Comparison of ENCODE assay signal across 13 cellular contexts in genomic region chr16:4947722-4948503, GRCh38. TPM values are rescaled to one million over a fixed set of nuclear protein-coding genes. Genes with fewer than 3 reads are reported as not detected.
DNase-seq lines count a peak whose midpoint lies in the region; ATAC-seq and TF ChIP-seq lines count a peak whose summit lies in the region.
"Had no signal": no experiment of that assay in that cellular context is flagged by ENCODE, and none has a peak within 500 bp of the region (broad histone marks: within the 10 kb centered on the region; RNA-seq: fewer than 3 reads in every experiment).

No MANE protein-coding gene starts in this region.

- H3K14ac ChIP-seq in mesenchymal stem cell (ENCODE audit: low read length in 2 of 2), result peak overlapping the region in 1 of 2 experiments; percentile 89

- H2BK12ac ChIP-seq in mesenchymal stem cell (ENCODE audit: low read length in 2 of 2), result peak overlapping the region; percentile 14 to 95

- no peak overlapping the region for H3K23ac ChIP-seq in mesenchymal stem cell (ENCODE audit: low read length in 2 of 2)

- no peak overlapping the region for H3K4ac ChIP-seq in mesenchymal stem cell (ENCODE audit: low read depth in 1 of 2, low read length in 2 of 2)

- H4K8ac ChIP-seq in mesenchymal stem cell (ENCODE audit: low read length), result peak overlapping the region; percentile 33

- no peak overlapping the region for H3K9ac ChIP-seq in mesenchymal stem cell (ENCODE audit: low read length)

- H3K9me3 ChIP-seq in mesenchymal stem cell (ENCODE audit: control insufficient read depth, low read length), result no peaks in the 10 kb centered on the region
- H3K9me3 ChIP-seq: sigmoid colon had no signal

- peaks cover 38% of the 10 kb centered on the region for H3K4me1 ChIP-seq in mesenchymal stem cell (ENCODE audit: control insufficient read depth, insufficient read depth, low read depth, low read length)

- peak; percentile 40 for TF ChIP-seq POLR2A in NB4 (IDR thresholded peaks at IDR 0.05; ENCODE audit: extremely low read depth, insufficient read length)

- H3K4me2 ChIP-seq in mesenchymal stem cell (ENCODE audit: low read length, poor library complexity, severe bottlenecking), result no peak overlapping the region

- H3K18ac ChIP-seq in mesenchymal stem cell (ENCODE audit: low read depth in 1 of 2, low read length in 2 of 2), result peak overlapping the region in 1 of 2 experiments; percentile 71

- no peaks in the 10 kb centered on the region for H3K36me3 Mint-ChIP-seq in naive thymus-derived CD8-positive, alpha-beta T cell

- no peak overlapping the region for H3K4me3 Mint-ChIP-seq in naive thymus-derived CD8-positive, alpha-beta T cell

- no peak for TF ChIP-seq CTCF in NB4 (IDR thresholded peaks at IDR 0.05; ENCODE audit: low read depth, low read length)

- H2BK15ac ChIP-seq in mesenchymal stem cell (ENCODE audit: low read depth, poor library complexity, severe bottlenecking), result peak overlapping the region; percentile 60

- H3K27ac Mint-ChIP-seq in naive thymus-derived CD8-positive, alpha-beta T cell, result peak overlapping the region in 1 of 10 donors; percentile 15

- H3K4me1 Mint-ChIP-seq in naive thymus-derived CD8-positive, alpha-beta T cell, result peaks cover 0 to 5% (median 2%) of the 10 kb centered on the region in 4 donors

- no peaks in the 10 kb centered on the region for H3K79me1 ChIP-seq in mesenchymal stem cell (replicated peaks; ENCODE audit: low read length, poor library complexity, severe bottlenecking)

- peak overlapping the region; percentile 53 for H2BK5ac ChIP-seq in mesenchymal stem cell (ENCODE audit: low read depth, low read length, poor library complexity, severe bottlenecking)

- no peaks in the 10 kb centered on the region for H3K9me3 Mint-ChIP-seq in naive thymus-derived CD8-positive, alpha-beta T cell

- peak overlapping the region; percentile 90 for H2AK5ac ChIP-seq in mesenchymal stem cell (ENCODE audit: low read length, severe bottlenecking)

- H3K27me3 ChIP-seq in mesenchymal stem cell (ENCODE audit: control insufficient read depth in 1 of 2, insufficient read depth in 1 of 2, low read length in 2 of 2), result no peaks in the 10 kb centered on the region
- H3K27me3 ChIP-seq: sigmoid colon had no signal

- H3K4me3 ChIP-seq in NB4 (ENCODE audit: low read depth, low read length) (no peak overlapping the region), mesenchymal stem cell (ENCODE audit: insufficient read depth in 1 of 2, low read depth in 1 of 2, low read length in 2 of 2) (no peak overlapping the region)
- H3K4me3 ChIP-seq: lung, sigmoid colon had no signal

- peak overlapping the region; percentile 81 for H3K27ac ChIP-seq in mesenchymal stem cell (ENCODE audit: low read length, poor library complexity, severe bottlenecking)
- H3K27ac ChIP-seq: sigmoid colon had no signal

- DNase-seq in D341Med (ENCODE audit: low spot score) (peak; percentile 66), NB4 (ENCODE audit: low read depth) (peak; percentile 92), SKM-1 treated with dmso at 0.1 percent for 144 hours (lab: John Stamatoyannopoulos, UW; ENCODE audit: unreplicated experiment) (peak; percentile 98), mesenchymal stem cell (no peak), DMS114 treated with DMSO at 0.1 percent for 48 hours (lab: John Stamatoyannopoulos, UW; ENCODE audit: unreplicated experiment) (no peak), 8988T (no peak)
- DNase-seq in naive thymus-derived CD8-positive, alpha-beta T cell, result no peak
- DNase-seq: activated CD4-positive, alpha-beta T cell treated with anti-CD3 and anti-CD28 coated beads, Interleukin-2, amount 50 U/mL, for 48 hours; RPMI8226; sigmoid colon had no signal

- no peaks in the 10 kb centered on the region for H3K36me3 ChIP-seq in mesenchymal stem cell (ENCODE audit: control insufficient read depth in 1 of 2, insufficient read depth in 2 of 2, low read depth in 1 of 2, low read length in 2 of 2)
- H3K36me3 ChIP-seq: sigmoid colon had no signal

- no peak overlapping the region for H2BK120ac ChIP-seq in mesenchymal stem cell (ENCODE audit: low read depth, low read length)

- 38% methylated on average over 11 of the region's 16 CpGs for WGBS in mesenchymal stem cell

- no peak overlapping the region for H4K91ac ChIP-seq in mesenchymal stem cell (ENCODE audit: low read length)

- peak overlapping the region; percentile 88 for H2AFZ ChIP-seq in mesenchymal stem cell (ENCODE audit: low read depth, low read length)

- ATAC-seq in naive thymus-derived CD8-positive, alpha-beta T cell, result no peak
- ATAC-seq in GM18511 (IDR thresholded peaks at IDR 0.05; ENCODE audit: unreplicated experiment), result no peak
- ATAC-seq: HCT116 had no signal

- POLR2A ChIA-PET in naive thymus-derived CD8-positive, alpha-beta T cell (lab: Charles Lee), result no interaction called here

- H3K27me3 Mint-ChIP-seq in naive thymus-derived CD8-positive, alpha-beta T cell, result peaks cover 1 to 53% (median 27%) of the 10 kb centered on the region in 5 donors

RNA-seq across cellular contexts. Expression of gene SEC14L5, which starts 10.2 kb away (rescaled TPM):
- polyA plus RNA-seq in mesenchymal stem cell (2013, experiment 1 of 2), result 0.01 TPM
- polyA plus RNA-seq in mesenchymal stem cell (2013, experiment 2 of 2), result not detected
- not detected for total RNA-seq in naive thymus-derived CD8-positive, alpha-beta T cell
- polyA plus RNA-seq in naive thymus-derived CD8-positive, alpha-beta T cell, result not detected

RNA-seq across cellular contexts. Expression of gene PPL, which starts 11.0 kb away (rescaled TPM):
- polyA plus RNA-seq in mesenchymal stem cell (2013, experiment 1 of 2), result 0.46 TPM
- 0.47 TPM for polyA plus RNA-seq in mesenchymal stem cell (2013, experiment 2 of 2)
- total RNA-seq in naive thymus-derived CD8-positive, alpha-beta T cell, result not detected
- under 1 TPM in 1 of 3 donors, not detected in 2; 0.48 TPM for polyA plus RNA-seq in naive thymus-derived CD8-positive, alpha-beta T cell

Comparison
In these comparisons a context has a peak if more than half of its experiments do, and no peak if none do; other contexts are left out.
1. DNase-seq: peak in D341Med (single experiment), NB4 (single experiment) and SKM-1 treated with dmso at 0.1 percent for 144 hours (single experiment); none in mesenchymal stem cell (single experiment), DMS114 treated with DMSO at 0.1 percent for 48 hours (single experiment), naive thymus-derived CD8-positive, alpha-beta T cell (0 of 10) and 8988T (single experiment).